Comparison of ENCODE assay signal across 15 cellular contexts in the genomic region with DNA sequence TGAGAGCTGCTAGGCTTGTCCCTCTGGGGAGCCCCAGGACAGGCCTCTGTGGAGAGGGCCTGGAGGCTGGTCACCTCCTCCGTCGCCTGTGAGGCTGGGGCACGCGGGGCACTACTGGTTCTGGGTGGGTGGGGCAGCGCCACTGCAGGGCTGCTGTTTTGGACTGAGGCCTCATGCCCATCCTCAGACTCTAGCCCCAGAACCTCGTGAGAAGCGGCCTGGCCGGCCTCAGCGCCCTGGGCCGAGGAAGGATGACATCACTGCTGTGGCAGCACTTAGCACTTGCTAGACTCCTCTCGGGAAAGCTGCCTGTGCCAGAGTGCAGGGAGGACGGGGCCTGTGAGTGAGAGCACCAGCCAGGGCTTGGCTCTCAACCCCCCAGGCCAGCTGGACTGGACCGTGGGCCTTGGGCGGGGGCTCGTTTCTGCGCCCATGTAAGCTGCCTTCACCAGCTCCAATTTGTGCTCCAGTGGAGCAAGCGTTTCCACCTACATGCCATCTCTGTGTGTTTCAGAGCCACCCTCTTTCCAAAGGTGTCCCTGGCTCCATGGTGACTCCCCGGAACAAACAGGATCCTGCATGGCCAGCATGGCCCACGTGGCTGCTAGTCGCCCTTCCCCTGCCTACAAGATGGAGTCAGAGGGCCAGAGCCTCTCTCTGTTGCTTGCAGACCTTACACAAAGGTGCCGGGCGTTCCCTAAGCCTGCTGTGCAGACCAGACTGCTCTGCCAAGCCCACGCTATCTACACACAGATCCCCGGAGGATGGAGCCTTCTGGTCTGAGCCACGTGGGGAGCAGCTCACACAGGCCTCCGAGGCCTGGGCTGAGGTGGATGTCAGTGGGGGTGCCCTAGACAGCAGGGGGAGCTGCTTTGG.
DNase-seq lines count a peak whose midpoint lies in the region; ATAC-seq, FAIRE-seq and TF ChIP-seq lines count a peak whose summit lies in the region.
"Had no signal": no experiment of that assay in that cellular context is flagged by ENCODE, and none has a peak within 500 bp of the region (broad histone marks: within the 10 kb centered on the region; RNA-seq: fewer than 3 reads in every experiment).

No MANE protein-coding gene starts in this region.

- no peaks in the 10 kb centered on the region for H3K9me3 ChIP-seq in kidney (ENCODE audit: control insufficient read depth in 1 of 2, low read length in 2 of 2)
- H3K9me3 ChIP-seq in naive thymus-derived CD4-positive, alpha-beta T cell (ENCODE audit: control insufficient read depth in 2 of 3, low read length in 3 of 3), result no peaks in the 10 kb centered on the region
- H3K9me3 ChIP-seq: neutrophil, stomach had no signal

- no peak overlapping the region for H3K9ac ChIP-seq in kidney (ENCODE audit: low read length in 2 of 2)

- POLR2A ChIA-PET in naive thymus-derived CD4-positive, alpha-beta T cell (lab: Charles Lee), result no interaction called here

- no peaks in the 10 kb centered on the region for H3K27me3 ChIP-seq in naive thymus-derived CD4-positive, alpha-beta T cell (ENCODE audit: control insufficient read depth in 2 of 2, insufficient read depth in 2 of 2, low read length in 2 of 2)
- H3K27me3 ChIP-seq: neutrophil, stomach had no signal

- CTCF ChIA-PET in naive thymus-derived CD4-positive, alpha-beta T cell (lab: Charles Lee), result no interaction called here

- H3K4me1 ChIP-seq in kidney (ENCODE audit: control insufficient read depth in 1 of 2, insufficient read depth in 1 of 2, low read depth in 1 of 2, low read length in 2 of 2), result no peaks in the 10 kb centered on the region
- H3K4me1 ChIP-seq in naive thymus-derived CD4-positive, alpha-beta T cell (ENCODE audit: control insufficient read depth in 2 of 2, insufficient read depth in 2 of 2, low read length in 2 of 2), result no peaks in the 10 kb centered on the region

- H3K27ac ChIP-seq in kidney (ENCODE audit: low read depth in 2 of 2, low read length in 2 of 2), result no peak overlapping the region
- no peak overlapping the region for H3K27ac ChIP-seq in naive thymus-derived CD4-positive, alpha-beta T cell (ENCODE audit: low read depth, low read length)
- H3K27ac ChIP-seq: neutrophil, stomach had no signal

- intact Hi-C loops in Right ventricle myocardium inferior (cut with DNase I) (no loop called here), cardiac septum (cut with DNase I) (no loop called here), kidney (cut with DNase I) (no loop called here)
- intact Hi-C loops in naive thymus-derived CD4-positive, alpha-beta T cell (cut with micrococcal nuclease), result no loop called here

- ATAC-seq in Right ventricle myocardium inferior, result peak; percentile 79
- no peak for ATAC-seq in GM18868 (IDR thresholded peaks at IDR 0.05; ENCODE audit: unreplicated experiment)
- ATAC-seq in naive thymus-derived CD4-positive, alpha-beta T cell, result no peak

- no peak overlapping the region for H3K4me3 ChIP-seq in kidney (ENCODE audit: low read length in 2 of 2)
- no peak overlapping the region for H3K4me3 ChIP-seq in naive thymus-derived CD4-positive, alpha-beta T cell (ENCODE audit: low read length)
- H3K4me3 ChIP-seq: stomach had no signal

- H3K36me3 ChIP-seq in kidney (ENCODE audit: control insufficient read depth in 1 of 2, insufficient read depth in 2 of 2, low read length in 2 of 2), result no peaks in the 10 kb centered on the region
- H3K36me3 ChIP-seq in naive thymus-derived CD4-positive, alpha-beta T cell (ENCODE audit: control insufficient read depth in 2 of 3, insufficient read depth in 3 of 3, low read length in 3 of 3), result no peaks in the 10 kb centered on the region
- H3K36me3 ChIP-seq: neutrophil had no signal

- TF ChIP-seq POLR2A in H54 (IDR thresholded peaks at IDR 0.05; ENCODE audit: low read depth, low read length), result no peak

- H3K27ac Mint-ChIP-seq in brain, result peak overlapping the region in 3 of 5 experiments; percentile 91 to 98 (median 94)
- H3K27ac Mint-ChIP-seq in naive thymus-derived CD4-positive, alpha-beta T cell, result no peak overlapping the region
- H3K27ac Mint-ChIP-seq: activated T-cell treated with anti-CD3 and anti-CD28 coated beads, Interleukin-2, amount 50 U/mL, for 24 hours had no signal

- DNase-seq in Right ventricle myocardium inferior (ENCODE audit: missing footprints) (no peak), cardiac septum (ENCODE audit: low spot score) (no peak), kidney (peak; percentile 67), ureter (ENCODE audit: low spot score) (peak; percentile 61), H54 (ENCODE audit: insufficient read length, low spot score) (no peak)
- DNase-seq in naive thymus-derived CD4-positive, alpha-beta T cell, result no peak
- DNase-seq: activated CD4-positive, alpha-beta T cell treated with anti-CD3 and anti-CD28 coated beads for 48 hours; activated T-cell treated with anti-CD3 and anti-CD28 coated beads, Interleukin-2, amount 50 U/mL, for 24 hours; cortex of kidney; NCI-H1436 treated with DMSO at 0.1 percent for 48 hours; NCI-H526; stomach had no signal

- H3K36me3 Mint-ChIP-seq in brain, result no peaks in the 10 kb centered on the region
- H3K36me3 Mint-ChIP-seq in naive thymus-derived CD4-positive, alpha-beta T cell, result no peaks in the 10 kb centered on the region

- no peak overlapping the region for H3K4me3 Mint-ChIP-seq in brain
- no peak overlapping the region for H3K4me3 Mint-ChIP-seq in naive thymus-derived CD4-positive, alpha-beta T cell
- H3K4me3 Mint-ChIP-seq: activated T-cell treated with anti-CD3 and anti-CD28 coated beads, Interleukin-2, amount 50 U/mL, for 24 hours had no signal

- FAIRE-seq in kidney (lab: Jason Lieb, UNC), result no peak
- FAIRE-seq in H54 (lab: Jason Lieb, UNC), result no peak

- TF ChIP-seq CTCF in brain (conservative IDR thresholded peaks at IDR 0.05), result no peak
- no peak for TF ChIP-seq CTCF in kidney (IDR thresholded peaks at IDR 0.05; ENCODE audit: borderline replicate concordance, extremely low read depth, insufficient read depth)

- no peaks in the 10 kb centered on the region for H3K9me3 Mint-ChIP-seq in brain
- no peaks in the 10 kb centered on the region for H3K9me3 Mint-ChIP-seq in naive thymus-derived CD4-positive, alpha-beta T cell
- H3K9me3 Mint-ChIP-seq: activated T-cell treated with anti-CD3 and anti-CD28 coated beads, Interleukin-2, amount 50 U/mL, for 24 hours had no signal

- peaks cover 84% of the 10 kb centered on the region for H3K4me1 Mint-ChIP-seq in brain
- H3K4me1 Mint-ChIP-seq in naive thymus-derived CD4-positive, alpha-beta T cell, result peaks cover 0 to 2% (median 0%) of the 10 kb centered on the region in 7 donors

- no peaks in the 10 kb centered on the region for H3K27me3 Mint-ChIP-seq in brain
- peaks cover 0 to 5% (median 4%) of the 10 kb centered on the region in 5 donors for H3K27me3 Mint-ChIP-seq in naive thymus-derived CD4-positive, alpha-beta T cell
- H3K27me3 Mint-ChIP-seq: activated T-cell treated with anti-CD3 and anti-CD28 coated beads, Interleukin-2, amount 50 U/mL, for 24 hours had no signal

Comparison
In these comparisons a context has a peak if more than half of its experiments do, and no peak if none do; other contexts are left out.
1. DNase-seq: peak in kidney (single experiment) and ureter (single experiment); none in Right ventricle myocardium inferior (single experiment), cardiac septum (single experiment), H54 (single experiment) and naive thymus-derived CD4-positive, alpha-beta T cell (0 of 9).
2. H3K27ac Mint-ChIP-seq: peak in brain (3 of 5); none in naive thymus-derived CD4-positive, alpha-beta T cell (0 of 9).